Comparison of ENCODE assay signal across 16 cellular contexts in the genomic region with DNA sequence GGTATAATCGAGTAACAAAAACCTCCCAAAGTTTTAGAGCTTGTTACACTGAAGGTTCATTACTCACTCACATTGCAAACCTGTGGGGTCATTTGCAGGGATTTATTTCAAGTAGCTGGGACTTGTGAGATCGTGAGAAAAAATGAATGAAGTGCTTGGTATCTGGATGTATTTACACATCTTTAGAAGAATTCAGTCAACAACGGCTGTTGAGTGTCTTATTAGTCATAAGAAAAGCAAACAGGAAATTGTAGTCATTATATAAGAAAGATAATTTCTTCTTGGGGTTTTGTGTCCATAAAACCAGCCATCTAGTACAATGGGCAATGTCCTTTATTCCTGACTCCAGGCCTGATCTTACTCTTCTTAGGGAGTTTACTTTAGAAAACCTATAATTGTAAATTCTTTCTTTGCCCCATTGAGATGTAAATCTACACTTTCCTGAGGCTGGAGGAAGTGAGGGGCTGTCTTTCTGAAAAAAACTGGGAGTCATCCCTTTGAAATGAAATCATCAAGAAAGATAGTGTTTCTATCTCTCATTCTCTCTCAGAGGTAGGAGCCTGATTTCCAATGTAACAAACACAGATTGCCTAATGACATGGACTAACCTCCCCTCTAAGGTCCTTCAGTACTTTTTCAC.
DNase-seq lines count a peak whose midpoint lies in the region; ATAC-seq and TF ChIP-seq lines count a peak whose summit lies in the region.
"Had no signal": no experiment of that assay in that cellular context is flagged by ENCODE, and none has a peak within 500 bp of the region (broad histone marks: within the 10 kb centered on the region; RNA-seq: fewer than 3 reads in every experiment).

No MANE protein-coding gene starts in this region.

- DNase-seq in A673 (ENCODE audit: low spot score) (peak; percentile 91), HS-5 (ENCODE audit: low read depth) (peak; percentile 77), WTC11 (ENCODE audit: low spot score) (no peak)
- no peak for DNase-seq in activated T-cell treated with anti-CD3 and anti-CD28 coated beads, Interleukin-2, amount 50 U/mL, for 72 hours
- DNase-seq in activated naive CD4-positive, alpha-beta T cell (lab: John Stamatoyannopoulos, UW): no peak
- DNase-seq: activated CD4-positive, alpha-beta T cell treated with anti-CD3 and anti-CD28 coated beads for 36 hours; effector CD8-positive, alpha-beta T cell; kidney glomerular epithelial cell; NCI-H1694 treated with DMSO at 0.1 percent for 48 hours; ovary; RPMI8226 had no signal

- H3K27me3 ChIP-seq in A673 (replicated peaks; ENCODE audit: insufficient read depth, low read depth, low read length, poor library complexity) (no peaks in the 10 kb centered on the region), iPS-18a (ENCODE audit: control insufficient read depth, insufficient read depth, low read length) (no peaks in the 10 kb centered on the region)
- H3K27me3 ChIP-seq: BLaER1, ovary had no signal

- ATAC-seq in WTC11: peak; percentile 61
- no peak for ATAC-seq in activated T-cell treated with anti-CD3 and anti-CD28 coated beads, Interleukin-2, amount 50 U/mL, for 72 hours (replicated peaks in 1 of 2)
- ATAC-seq in HG03571 (IDR thresholded peaks at IDR 0.05; ENCODE audit: unreplicated experiment): no peak
- no peak for ATAC-seq in HG03108 (IDR thresholded peaks at IDR 0.05; ENCODE audit: unreplicated experiment)
- ATAC-seq: activated CD4-positive, alpha-beta T cell treated with anti-CD3 and anti-CD28 coated beads for 36 hours; activated naive CD4-positive, alpha-beta T cell treated with anti-CD3 and anti-CD28 coated beads, Interleukin-2, amount 50 U/mL, for 72 hours had no signal

- peak overlapping the region; percentile 17; the same call in 1 of the 2 replicates for H3K4me3 Mint-ChIP-seq in WTC11
- no peak overlapping the region for H3K4me3 Mint-ChIP-seq in activated T-cell treated with anti-CD3 and anti-CD28 coated beads, Interleukin-2, amount 50 U/mL, for 72 hours
- H3K4me3 Mint-ChIP-seq: activated CD4-positive, alpha-beta T cell treated with anti-CD3 and anti-CD28 coated beads for 36 hours had no signal

- H3K36me3 ChIP-seq in A673 (ENCODE audit: insufficient read depth, low read length, poor library complexity, severe bottlenecking) (no peaks in the 10 kb centered on the region), iPS-18a (ENCODE audit: control insufficient read depth, low read depth, low read length) (no peaks in the 10 kb centered on the region)
- H3K36me3 ChIP-seq: BLaER1, ovary had no signal

- no peaks in the 10 kb centered on the region for H3K36me3 Mint-ChIP-seq in WTC11
- no peaks in the 10 kb centered on the region for H3K36me3 Mint-ChIP-seq in activated T-cell treated with anti-CD3 and anti-CD28 coated beads, Interleukin-2, amount 50 U/mL, for 72 hours (ENCODE audit: insufficient read depth in 2 of 2)
- H3K36me3 Mint-ChIP-seq: activated naive CD4-positive, alpha-beta T cell treated with anti-CD3 and anti-CD28 coated beads, Interleukin-2, amount 50 U/mL, for 72 hours had no signal

- peaks cover 67% of the 10 kb centered on the region for H3K4me1 ChIP-seq in A673 (ENCODE audit: insufficient read depth, low read length, poor library complexity, severe bottlenecking)
- peaks cover 36% of the 10 kb centered on the region for H3K4me1 ChIP-seq in iPS-18a (ENCODE audit: control insufficient read depth, low read depth, low read length)
- H3K4me1 ChIP-seq: BLaER1 had no signal

- H3K4me1 Mint-ChIP-seq in WTC11: peaks cover 47% of the 10 kb centered on the region
- no peaks in the 10 kb centered on the region for H3K4me1 Mint-ChIP-seq in activated T-cell treated with anti-CD3 and anti-CD28 coated beads, Interleukin-2, amount 50 U/mL, for 72 hours (ENCODE audit: low read depth)
- H3K4me1 Mint-ChIP-seq: activated CD4-positive, alpha-beta T cell treated with anti-CD3 and anti-CD28 coated beads for 36 hours had no signal

- intact Hi-C loops in A673 (cut with micrococcal nuclease; ENCODE audit: unreplicated experiment): no loop called here

- CTCF ChIA-PET in A673 (lab: Charles Lee): no interaction called here
- CTCF ChIA-PET in WTC11 (lab: Charles Lee): no interaction called here

- TF ChIP-seq CTCF in A673 (conservative IDR thresholded peaks at IDR 0.05; ENCODE audit: low read depth, low read length): no peak
- TF ChIP-seq CTCF in WTC11 (IDR thresholded peaks at IDR 0.05): no peak

- peak overlapping the region; percentile 12 for H3K9ac ChIP-seq in iPS-18a (ENCODE audit: low read length)
- H3K9ac ChIP-seq: BLaER1 had no signal

- no peaks in the 10 kb centered on the region for H3K9me3 Mint-ChIP-seq in WTC11
- no peaks in the 10 kb centered on the region for H3K9me3 Mint-ChIP-seq in activated T-cell treated with anti-CD3 and anti-CD28 coated beads, Interleukin-2, amount 50 U/mL, for 72 hours
- H3K9me3 Mint-ChIP-seq: activated naive CD4-positive, alpha-beta T cell treated with anti-CD3 and anti-CD28 coated beads, Interleukin-2, amount 50 U/mL, for 72 hours had no signal

- H3K27me3 Mint-ChIP-seq in WTC11 (ENCODE audit: low read depth): no peaks in the 10 kb centered on the region
- H3K27me3 Mint-ChIP-seq in activated T-cell treated with anti-CD3 and anti-CD28 coated beads, Interleukin-2, amount 50 U/mL, for 72 hours (ENCODE audit: low read depth): no peaks in the 10 kb centered on the region
- H3K27me3 Mint-ChIP-seq: activated CD4-positive, alpha-beta T cell treated with anti-CD3 and anti-CD28 coated beads for 36 hours had no signal

- peak overlapping the region; percentile 98 for H3K27ac Mint-ChIP-seq in WTC11
- no peak overlapping the region for H3K27ac Mint-ChIP-seq in activated T-cell treated with anti-CD3 and anti-CD28 coated beads, Interleukin-2, amount 50 U/mL, for 72 hours
- H3K27ac Mint-ChIP-seq: activated CD4-positive, alpha-beta T cell treated with anti-CD3 and anti-CD28 coated beads for 36 hours; activated naive CD4-positive, alpha-beta T cell treated with anti-CD3 and anti-CD28 coated beads, Interleukin-2, amount 50 U/mL, for 72 hours had no signal

- H3K9me3 ChIP-seq in A673 (ENCODE audit: low read depth, low read length, poor library complexity, severe bottlenecking): peaks cover 4% of the 10 kb centered on the region
- H3K9me3 ChIP-seq in iPS-18a (ENCODE audit: control insufficient read depth, low read depth, low read length): no peaks in the 10 kb centered on the region
- H3K9me3 ChIP-seq: BLaER1, ovary had no signal

- POLR2A ChIA-PET in A673 (lab: Charles Lee; ENCODE audit: low non-redundant PET): no interaction called here
- POLR2A ChIA-PET in WTC11 (lab: Charles Lee): no interaction called here

- no TSS peak for BruUV-seq in A673 (replicated peaks; lab: Mats Ljungman, UMichigan)

- no peak overlapping the region for H3K27ac ChIP-seq in A673 (ENCODE audit: low read depth, low read length, poor library complexity, severe bottlenecking)
- peak overlapping the region; percentile 59 for H3K27ac ChIP-seq in iPS-18a (ENCODE audit: low read length)
- H3K27ac ChIP-seq: BLaER1, ovary had no signal

- no peak overlapping the region for H3K4me3 ChIP-seq in A673 (ENCODE audit: low read depth, low read length, poor library complexity, severe bottlenecking)
- peak overlapping the region; percentile 29 for H3K4me3 ChIP-seq in iPS-18a (ENCODE audit: low read length)
- H3K4me3 ChIP-seq: BLaER1, ovary had no signal

TF ChIP-seq in WTC11, 78 proteins besides CTCF, POLR2A, EP300 and RAD21 (continues in another document):
- TF ChIP-seq HMGXB4 (CRISPR knock-in tag; IDR thresholded peaks at IDR 0.05): no peak
- TF ChIP-seq FOXK1 (CRISPR knock-in tag; IDR thresholded peaks at IDR 0.05): no peak
- TF ChIP-seq, protein P1, sequence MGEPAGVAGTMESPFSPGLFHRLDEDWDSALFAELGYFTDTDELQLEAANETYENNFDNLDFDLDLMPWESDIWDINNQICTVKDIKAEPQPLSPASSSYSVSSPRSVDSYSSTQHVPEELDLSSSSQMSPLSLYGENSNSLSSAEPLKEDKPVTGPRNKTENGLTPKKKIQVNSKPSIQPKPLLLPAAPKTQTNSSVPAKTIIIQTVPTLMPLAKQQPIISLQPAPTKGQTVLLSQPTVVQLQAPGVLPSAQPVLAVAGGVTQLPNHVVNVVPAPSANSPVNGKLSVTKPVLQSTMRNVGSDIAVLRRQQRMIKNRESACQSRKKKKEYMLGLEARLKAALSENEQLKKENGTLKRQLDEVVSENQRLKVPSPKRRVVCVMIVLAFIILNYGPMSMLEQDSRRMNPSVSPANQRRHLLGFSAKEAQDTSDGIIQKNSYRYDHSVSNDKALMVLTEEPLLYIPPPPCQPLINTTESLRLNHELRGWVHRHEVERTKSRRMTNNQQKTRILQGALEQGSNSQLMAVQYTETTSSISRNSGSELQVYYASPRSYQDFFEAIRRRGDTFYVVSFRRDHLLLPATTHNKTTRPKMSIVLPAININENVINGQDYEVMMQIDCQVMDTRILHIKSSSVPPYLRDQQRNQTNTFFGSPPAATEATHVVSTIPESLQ (CRISPR knock-in tag; IDR thresholded peaks at IDR 0.05): no peak
- TF ChIP-seq ETV6 (CRISPR knock-in tag; IDR thresholded peaks at IDR 0.05): no peak
- no peak for TF ChIP-seq ESRRA (CRISPR knock-in tag; IDR thresholded peaks at IDR 0.05; ENCODE audit: borderline replicate concordance)
- no peak for TF ChIP-seq ZNF232 (CRISPR knock-in tag; IDR thresholded peaks at IDR 0.05)
- TF ChIP-seq, protein P2, sequence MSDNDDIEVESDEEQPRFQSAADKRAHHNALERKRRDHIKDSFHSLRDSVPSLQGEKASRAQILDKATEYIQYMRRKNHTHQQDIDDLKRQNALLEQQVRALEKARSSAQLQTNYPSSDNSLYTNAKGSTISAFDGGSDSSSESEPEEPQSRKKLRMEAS (CRISPR knock-in tag; IDR thresholded peaks at IDR 0.05): no peak
- TF ChIP-seq TP53 (CRISPR knock-in tag; IDR thresholded peaks at IDR 0.05): no peak
- TF ChIP-seq ZNF671 (CRISPR knock-in tag; IDR thresholded peaks at IDR 0.05): no peak

Comparison
In these comparisons a context has a peak if more than half of its experiments do, and no peak if none do; other contexts are left out.
1. DNase-seq: peak in A673 (single experiment) and HS-5 (single experiment); none in WTC11 (single experiment), activated T-cell treated with anti-CD3 and anti-CD28 coated beads, Interleukin-2, amount 50 U/mL, for 72 hours (0 of 2) and activated naive CD4-positive, alpha-beta T cell (0 of 4).